8 cellular contexts compared by ENCODE assay signal in genomic region chr6:165049362-165049761, GRCh38.
DNase-seq lines count a peak whose midpoint lies in the region; ATAC-seq and TF ChIP-seq lines count a peak whose summit lies in the region.

No MANE protein-coding gene starts in this region.

- H3K4me2 ChIP-seq in OCI-LY1 (ENCODE audit: low read length) = no peak overlapping the region

- H3K27me3 ChIP-seq in OCI-LY1 (ENCODE audit: insufficient read depth, low read length) (no peaks in the 10 kb centered on the region), upper lobe of right lung (no peaks in the 10 kb centered on the region)

- no peaks in the 10 kb centered on the region for H3K4me1 ChIP-seq in OCI-LY1 (ENCODE audit: insufficient read depth, low read length, severe bottlenecking)
- H3K4me1 ChIP-seq in upper lobe of right lung = no peaks in the 10 kb centered on the region

- no peaks in the 10 kb centered on the region for H3K9me2 ChIP-seq in OCI-LY1 (ENCODE audit: low read depth, low read length)

- ATAC-seq in upper lobe of right lung = no peak
- ATAC-seq in GM21576 (IDR thresholded peaks at IDR 0.05; ENCODE audit: unreplicated experiment) = no peak

- H3K9me3 ChIP-seq in OCI-LY1 (ENCODE audit: low read length) = no peaks in the 10 kb centered on the region
- peaks cover 6% of the 10 kb centered on the region for H3K9me3 ChIP-seq in upper lobe of right lung

- no peak overlapping the region for H3K9ac ChIP-seq in OCI-LY1 (ENCODE audit: low read length)

- H2AFZ ChIP-seq in OCI-LY1 (ENCODE audit: low read length) = no peak overlapping the region

- no peaks in the 10 kb centered on the region; the same call in 1 of the 2 replicates for H3F3A ChIP-seq in OCI-LY1 (ENCODE audit: insufficient read depth, low read length)

- H3K27ac ChIP-seq in OCI-LY1 (ENCODE audit: low read depth, low read length, poor library complexity, severe bottlenecking) = no peak overlapping the region
- no peak overlapping the region for H3K27ac ChIP-seq in upper lobe of right lung

- H4K20me1 ChIP-seq in OCI-LY1 (ENCODE audit: insufficient read depth, low read length) = no peaks in the 10 kb centered on the region

- DNase-seq in AG04449 (ENCODE audit: low read depth, low spot score) (no peak), GM10248 (ENCODE audit: extremely low spot score) (no peak), epithelial cell of esophagus (ENCODE audit: low read depth) (peak; percentile 51), upper lobe of right lung (no peak), anterior cingulate cortex (lab: John Stamatoyannopoulos, UW) (no peak)
- DNase-seq in activated CD4-positive, CD25-positive, alpha-beta regulatory T cell treated with anti-CD3 and anti-CD28 coated beads, Interleukin-2, amount 50 U/mL, for 72 hours = no peak

- intact Hi-C loops in upper lobe of right lung (cut with DNase I) = no loop called here

- CTCF ChIA-PET in AG04449 (lab: Yijun Ruan, JAX) (interaction anchor here (0.5 to 1.9 kb wide), 6 partner anchors 9 to 1622 kb away, joined by 3 to 9 read pairs (median 3); no protein-coding TSS in a partner anchor), GM10248 (lab: Yijun Ruan, JAX) (no interaction called here)

- H3K4me3 ChIP-seq in AG04449 (ENCODE audit: low read depth, low read length) (no peak overlapping the region), OCI-LY1 (ENCODE audit: low read depth, low read length, poor library complexity, severe bottlenecking) (no peak overlapping the region), epithelial cell of esophagus (ENCODE audit: low read length) (no peak overlapping the region), upper lobe of right lung (no peak overlapping the region)

- no peaks in the 10 kb centered on the region for H3K79me2 ChIP-seq in OCI-LY1 (ENCODE audit: insufficient read depth, low read length)

- POLR2A ChIA-PET in AG04449 (lab: Yijun Ruan, JAX) (no interaction called here), GM10248 (lab: Yijun Ruan, JAX) (no interaction called here)

- TF ChIP-seq CTCF in AG04449 (IDR thresholded peaks at IDR 0.05; ENCODE audit: insufficient read depth, low read length, missing control alignments) (peak; percentile 29), GM10248 (IDR thresholded peaks at IDR 0.05; ENCODE audit: control extremely low read depth, extremely low read depth, low read depth, missing control alignments) (peak; percentile 11), OCI-LY1 (IDR thresholded peaks at IDR 0.05; ENCODE audit: low read length) (peak; percentile 68), epithelial cell of esophagus (IDR thresholded peaks at IDR 0.05; ENCODE audit: insufficient read depth, low read depth, low read length, missing control alignments) (peak; percentile 45), upper lobe of right lung (IDR thresholded peaks at IDR 0.05) (peak; percentile 8)

- H3K36me3 ChIP-seq in OCI-LY1 (ENCODE audit: insufficient read depth, low read length) = no peaks in the 10 kb centered on the region
- H3K36me3 ChIP-seq in upper lobe of right lung = no peaks in the 10 kb centered on the region

Comparison
In these comparisons a context has a peak if more than half of its experiments do, and no peak if none do; other contexts are left out.
1. CTCF ChIP-seq: peak in every context shown above with its lines; median percentile 68 in OCI-LY1; 45 in epithelial cell of esophagus; 29 in AG04449; 11 in GM10248; 8 in upper lobe of right lung.